Comparison of ENCODE assay signal across 9 cellular contexts in genomic region chr10:4344544-4344994, GRCh38.
DNase-seq lines count a peak whose midpoint lies in the region; ATAC-seq and TF ChIP-seq lines count a peak whose summit lies in the region.
"Had no signal": no experiment of that assay in that cellular context is flagged by ENCODE, and none has a peak within 500 bp of the region (broad histone marks: within the 10 kb centered on the region; RNA-seq: fewer than 3 reads in every experiment).

No MANE protein-coding gene starts in this region.

- H3K9ac ChIP-seq in colonic mucosa (ENCODE audit: low read depth in 2 of 2, low read length in 2 of 2) = no peak overlapping the region
- H3K9ac ChIP-seq: KMS-11 had no signal

- H3K9me3 ChIP-seq in HEK293 (ENCODE audit: control insufficient read depth, insufficient read depth, low read depth, low read length) (no peaks in the 10 kb centered on the region), colonic mucosa (no peaks in the 10 kb centered on the region)

- CTCF ChIA-PET in HEK293 (lab: Yijun Ruan, JAX) = interaction anchor here (0.6 to 1.5 kb wide), 8 partner anchors 10 to 275 kb away, joined by 3 to 8 read pairs (median 3); no protein-coding TSS in a partner anchor

- H3K27ac ChIP-seq in HEK293 (ENCODE audit: extremely low read depth, low read depth, low read length) = no peak overlapping the region
- peak overlapping the region; percentile 88 for H3K27ac ChIP-seq in foreskin keratinocyte
- no peak overlapping the region for H3K27ac ChIP-seq in colonic mucosa
- H3K27ac ChIP-seq: KMS-11 had no signal

- POLR2A ChIA-PET in HEK293 (lab: Yijun Ruan, JAX) = interaction anchor here (0.6 to 1.5 kb wide), 5 partner anchors 8 to 1031 kb away, joined by 3 to 8 read pairs (median 5); partner anchors contain the start of gene KLF6

- no peaks in the 10 kb centered on the region for H3K36me3 ChIP-seq in HEK293 (ENCODE audit: control insufficient read depth in 2 of 2, insufficient read depth in 1 of 2, low read length in 2 of 2)
- no peaks in the 10 kb centered on the region for H3K36me3 ChIP-seq in colonic mucosa

- peak; percentile 70 for DNase-seq in activated CD4-positive, alpha-beta T cell treated with anti-CD3 and anti-CD28 coated beads for 48 hours
- DNase-seq in foreskin keratinocyte (peak; percentile 99 to 100), skeletal muscle cell (ENCODE audit: low read depth) (peak; percentile 100), germinal center (ENCODE audit: low spot score) (no peak), SK-N-DZ (ENCODE audit: low spot score) (no peak), colonic mucosa (no peak), RPMI8226 (no peak)

- TF ChIP-seq CTCF in HEK293 (tag by site-specific recombination; IDR thresholded peaks at IDR 0.05) = no peak
- TF ChIP-seq CTCF in foreskin keratinocyte (conservative IDR thresholded peaks at IDR 0.05) = peak; percentile 63
- no peak for TF ChIP-seq CTCF in colonic mucosa (IDR thresholded peaks at IDR 0.05)

- H3K4me1 ChIP-seq in HEK293 (ENCODE audit: control insufficient read depth, insufficient read depth, low read length) (no peaks in the 10 kb centered on the region; the same call in 1 of the 2 replicates), foreskin keratinocyte (peaks cover 7% of the 10 kb centered on the region), colonic mucosa (no peaks in the 10 kb centered on the region)

- ATAC-seq in foreskin keratinocyte = peak; percentile 99

- intact Hi-C loops in colonic mucosa (cut with DNase I) = no loop called here

- H3K4me3 ChIP-seq in HEK293 (ENCODE audit: low read depth, low read length) (no peak overlapping the region), skeletal muscle cell (ENCODE audit: low read depth, low read length) (no peak overlapping the region), colonic mucosa (no peak overlapping the region)

- H3K27me3 ChIP-seq in foreskin keratinocyte (no peaks in the 10 kb centered on the region), colonic mucosa (no peaks in the 10 kb centered on the region)

TF ChIP-seq in HEK293, 187 proteins besides CTCF, POLR2A, EP300 and RAD21:
- TF ChIP-seq ZNF660 (tag by site-specific recombination; IDR thresholded peaks at IDR 0.05) = peak; percentile 74; the same call in 1 of the 2 replicates
- TF ChIP-seq ZBTB48 (tag by site-specific recombination; IDR thresholded peaks at IDR 0.05) = peak; percentile 73; the same call in 1 of the 2 replicates
- peak; percentile 53; the same call in 1 of the 2 replicates for TF ChIP-seq ZFP37 (tag by site-specific recombination; IDR thresholded peaks at IDR 0.05)
- no peak for TF ChIP-seq ZNF791 (tag by site-specific recombination; IDR thresholded peaks at IDR 0.05)
- no peak for TF ChIP-seq ZNF37A (tag by site-specific recombination; IDR thresholded peaks at IDR 0.05)
- TF ChIP-seq GLI2 (tag by site-specific recombination; IDR thresholded peaks at IDR 0.05; ENCODE audit: borderline replicate concordance, low read depth) = no peak
- TF ChIP-seq ZNF394 (tag by site-specific recombination; IDR thresholded peaks at IDR 0.05; ENCODE audit: borderline replicate concordance) = no peak
- peak; percentile 32; the same call in 1 of the 2 replicates for TF ChIP-seq HIC1 (tag by site-specific recombination; IDR thresholded peaks at IDR 0.05)
- TF ChIP-seq IKZF3 (tag by site-specific recombination; IDR thresholded peaks at IDR 0.05) = no peak
- TF ChIP-seq SCRT2 (tag by site-specific recombination; IDR thresholded peaks at IDR 0.05) = no peak
- no peak for TF ChIP-seq ZNF169 (tag by site-specific recombination; IDR thresholded peaks at IDR 0.05)
- no peak for TF ChIP-seq MYNN (tag by site-specific recombination; IDR thresholded peaks at IDR 0.05; ENCODE audit: borderline replicate concordance)
- TF ChIP-seq ZNF701 (tag by site-specific recombination; IDR thresholded peaks at IDR 0.05) = no peak
- no peak for TF ChIP-seq ZNF473 (tag by site-specific recombination; IDR thresholded peaks at IDR 0.05)
- no peak for TF ChIP-seq ZSCAN30 (tag by site-specific recombination; IDR thresholded peaks at IDR 0.05)
- TF ChIP-seq ZNF248 (tag by site-specific recombination; IDR thresholded peaks at IDR 0.05) = no peak
TF ChIP-seq in HEK293: peak in this region for 4.

Comparison
In these comparisons a context has a peak if more than half of its experiments do, and no peak if none do; other contexts are left out.
1. DNase-seq: peak in activated CD4-positive, alpha-beta T cell treated with anti-CD3 and anti-CD28 coated beads for 48 hours (single experiment), foreskin keratinocyte (2 of 2) and skeletal muscle cell (single experiment); none in germinal center (single experiment), SK-N-DZ (single experiment), colonic mucosa (single experiment) and RPMI8226 (single experiment).